In genomic region chr17:15780188-15780587, GRCh38 we compare ENCODE assay signal across 40 cellular contexts. TPM values are rescaled to one million over a fixed set of nuclear protein-coding genes. Genes with fewer than 3 reads are reported as not detected.
"Had no signal": no experiment of that assay in that cellular context is flagged by ENCODE, and none has a peak within 500 bp of the region (broad histone marks: within the 10 kb centered on the region; RNA-seq: fewer than 3 reads in every experiment).

No MANE protein-coding gene starts in this region.

- H3K36me3 ChIP-seq: ascending aorta, cardiac muscle cell, WERI-Rb-1 had no signal

- H3K4me3 Mint-ChIP-seq: activated CD4-positive, alpha-beta memory T cell treated with anti-CD3 and anti-CD28 coated beads, Interleukin-2, amount 10 ng/mL, durations not matched to agents 7 days and 5 days; activated CD4-positive, alpha-beta T cell treated with anti-CD3 and anti-CD28 coated beads for 36 hours; activated CD4-positive, alpha-beta T cell treated with anti-CD3 and anti-CD28 coated beads, Interleukin-2, amount 10 ng/mL, durations not matched to agents 7 days and 5 days; activated CD8-positive, alpha-beta memory T cell treated with anti-CD3 and anti-CD28 coated beads, Interleukin-2, amount 10 ng/mL, durations not matched to agents 7 days and 5 days; activated CD8-positive, alpha-beta T cell treated with anti-CD3 and anti-CD28 coated beads, Interleukin-2, amount 10 ng/mL, durations not matched to agents 7 days and 5 days; activated naive CD4-positive, alpha-beta T cell treated with anti-CD3 and anti-CD28 coated beads, Interleukin-2, amount 10 ng/mL, durations not matched to agents 7 days and 5 days; activated naive CD4-positive, alpha-beta T cell treated with anti-CD3 and anti-CD28 coated beads, Interleukin-2, amount 50 U/mL, for 24 hours; activated naive CD8-positive, alpha-beta T cell; activated naive CD8-positive, alpha-beta T cell treated with anti-CD3 and anti-CD28 coated beads, Interleukin-2, amount 10 ng/mL, durations not matched to agents 7 days and 5 days; activated naive CD8-positive, alpha-beta T cell treated with anti-CD3 and anti-CD28 coated beads, Interleukin-2, amount 50 U/mL, for 24 hours; activated T-cell treated with anti-CD3 and anti-CD28 coated beads, Interleukin-2, amount 50 U/mL, for 24 hours; brain; central memory CD8-positive, alpha-beta T cell; T-helper 1 cell treated with Interleukin-12 subunit alpha and Interleukin-12 subunit beta and Interleukin-4 antibody, amounts not matched to agents 30 μg/mL and 1 μg/mL, for 36 hours; T-helper 2 cell treated with Interferon-gamma antibody and Interleukin-4, amounts not matched to agents 5 μg/mL and 100 μg/mL, for 36 hours; WTC11 had no signal

- H3K4me3 ChIP-seq: ascending aorta, cardiac muscle cell had no signal

- FAIRE-seq: bronchial epithelial cell had no signal

- H3K27me3 ChIP-seq: ascending aorta, cardiac muscle cell had no signal

- ATAC-seq: activated CD4-positive, alpha-beta T cell treated with anti-CD3 and anti-CD28 coated beads for 36 hours; activated CD4-positive, CD25-positive, alpha-beta regulatory T cell treated with anti-CD3 and anti-CD28 coated beads, Interleukin-2, amount 50 U/mL, for 24 hours; activated CD8-positive, alpha-beta memory T cell treated with anti-CD3 and anti-CD28 coated beads, Interleukin-2, amount 10 ng/mL, durations not matched to agents 7 days and 5 days; activated CD8-positive, alpha-beta T cell treated with anti-CD3 and anti-CD28 coated beads, Interleukin-2, amount 10 ng/mL, durations not matched to agents 7 days and 5 days; activated naive CD8-positive, alpha-beta T cell treated with anti-CD3 and anti-CD28 coated beads, Interleukin-2, amount 50 U/mL, for 24 hours; WTC11 had no signal

- H3K27ac ChIP-seq: ascending aorta, cardiac muscle cell, WERI-Rb-1 had no signal

- H3K4me1 Mint-ChIP-seq: activated CD8-positive, alpha-beta memory T cell treated with anti-CD3 and anti-CD28 coated beads, Interleukin-2, amount 10 ng/mL, durations not matched to agents 7 days and 5 days; activated naive CD8-positive, alpha-beta T cell treated with anti-CD3 and anti-CD28 coated beads, Interleukin-2, amount 10 ng/mL, durations not matched to agents 7 days and 5 days; central memory CD8-positive, alpha-beta T cell had no signal

- H3K9me3 ChIP-seq: ascending aorta had no signal

- DNase-seq: activated CD4-positive, alpha-beta memory T cell treated with anti-CD3 and anti-CD28 coated beads, Interleukin-2, amount 10 ng/mL, durations not matched to agents 7 days and 5 days; activated CD4-positive, alpha-beta T cell treated with anti-CD3 and anti-CD28 coated beads for 1 hour; activated CD4-positive, alpha-beta T cell treated with anti-CD3 and anti-CD28 coated beads for 36 hours; activated CD4-positive, alpha-beta T cell treated with anti-CD3 and anti-CD28 coated beads for 48 hours; activated CD4-positive, alpha-beta T cell treated with anti-CD3 and anti-CD28 coated beads, Interleukin-2, amount 10 ng/mL, durations not matched to agents 7 days and 5 days; activated CD4-positive, alpha-beta T cell treated with anti-CD3 and anti-CD28 coated beads, Interleukin-2, amount 50 U/mL, for 48 hours; activated CD4-positive, CD25-positive, alpha-beta regulatory T cell; activated CD8-positive, alpha-beta memory T cell treated with anti-CD3 and anti-CD28 coated beads for 24 hours; activated CD8-positive, alpha-beta memory T cell treated with anti-CD3 and anti-CD28 coated beads, Interleukin-2, amount 10 ng/mL, durations not matched to agents 7 days and 5 days; activated CD8-positive, alpha-beta memory T cell treated with anti-CD3 and anti-CD28 coated beads, Interleukin-2, amount 50 U/mL, for 48 hours; activated CD8-positive, alpha-beta T cell treated with anti-CD3 and anti-CD28 coated beads, Interleukin-2, amount 10 ng/mL, durations not matched to agents 7 days and 5 days; activated effector memory CD4-positive, alpha-beta T cell treated with Interleukin-2 at 50 U/mL for 16 hours; activated gamma-delta T cell; activated naive CD4-positive, alpha-beta T cell treated with anti-CD3 and anti-CD28 coated beads, Interleukin-2, amount 10 ng/mL, durations not matched to agents 7 days and 5 days; activated naive CD4-positive, alpha-beta T cell treated with Interleukin-2 at 50 U/mL for 16 hours; activated naive CD8-positive, alpha-beta T cell treated with anti-CD3 and anti-CD28 coated beads, Interleukin-2, amount 10 ng/mL, durations not matched to agents 7 days and 5 days; activated naive CD8-positive, alpha-beta T cell treated with anti-CD3 and anti-CD28 coated beads, Interleukin-2, amount 50 U/mL, for 24 hours; activated T-cell treated with anti-CD3 and anti-CD28 coated beads, Interleukin-2, amount 50 U/mL, for 24 hours; activated T-cell treated with anti-CD3 and anti-CD28 coated beads, Interleukin-2, amount 50 U/mL, for 48 hours; amygdala; anterior cingulate cortex; caudate nucleus; cerebellar nuclear complex; T-helper 1 cell; T-helper 2 cell; T-helper 9 cell; WERI-Rb-1 had no signal

- H3K36me3 Mint-ChIP-seq: activated naive CD4-positive, alpha-beta T cell treated with anti-CD3 and anti-CD28 coated beads, Interleukin-2, amount 10 ng/mL, durations not matched to agents 7 days and 5 days; brain had no signal

- H3K27ac Mint-ChIP-seq: activated CD4-positive, alpha-beta memory T cell treated with anti-CD3 and anti-CD28 coated beads, Interleukin-2, amount 10 ng/mL, durations not matched to agents 7 days and 5 days; activated CD4-positive, alpha-beta T cell treated with anti-CD3 and anti-CD28 coated beads for 36 hours; activated CD4-positive, alpha-beta T cell treated with anti-CD3 and anti-CD28 coated beads, Interleukin-2, amount 10 ng/mL, durations not matched to agents 7 days and 5 days; activated CD8-positive, alpha-beta memory T cell treated with anti-CD3 and anti-CD28 coated beads, Interleukin-2, amount 10 ng/mL, durations not matched to agents 7 days and 5 days; activated CD8-positive, alpha-beta T cell treated with anti-CD3 and anti-CD28 coated beads, Interleukin-2, amount 10 ng/mL, durations not matched to agents 7 days and 5 days; activated naive CD4-positive, alpha-beta T cell treated with anti-CD3 and anti-CD28 coated beads, Interleukin-2, amount 10 ng/mL, durations not matched to agents 7 days and 5 days; activated naive CD4-positive, alpha-beta T cell treated with anti-CD3 and anti-CD28 coated beads, Interleukin-2, amount 50 U/mL, for 24 hours; activated naive CD8-positive, alpha-beta T cell; activated naive CD8-positive, alpha-beta T cell treated with anti-CD3 and anti-CD28 coated beads, Interleukin-2, amount 10 ng/mL, durations not matched to agents 7 days and 5 days; activated naive CD8-positive, alpha-beta T cell treated with anti-CD3 and anti-CD28 coated beads, Interleukin-2, amount 50 U/mL, for 24 hours; activated T-cell treated with anti-CD3 and anti-CD28 coated beads, Interleukin-2, amount 50 U/mL, for 24 hours; activated T-helper 2 cell treated with anti-CD3 and anti-CD28 coated beads, Interferon-gamma antibody, Interleukin-2, Interleukin-4, amounts not matched to agents 10 μg/mL and 5 μg/mL and 100 μg/mL, durations not matched to agents 14 hours and 24 hours and 36 hours; brain; T-helper 1 cell treated with Interleukin-12 subunit alpha and Interleukin-12 subunit beta and Interleukin-4 antibody, amounts not matched to agents 30 μg/mL and 1 μg/mL, for 36 hours; T-helper 2 cell treated with Interferon-gamma antibody and Interleukin-4, amounts not matched to agents 5 μg/mL and 100 μg/mL, for 36 hours; WTC11 had no signal

RNA-seq across cellular contexts. Expression of gene TBC1D26, which starts 48.1 kb away (rescaled TPM):
- total RNA-seq: activated CD4-positive, alpha-beta memory T cell treated with anti-CD3 and anti-CD28 coated beads, Interleukin-2, amount 10 ng/mL, durations not matched to agents 7 days and 5 days; activated CD4-positive, alpha-beta T cell treated with anti-CD3 and anti-CD28 coated beads, Interleukin-2, amount 10 ng/mL, durations not matched to agents 7 days and 5 days; activated CD8-positive, alpha-beta memory T cell treated with anti-CD3 and anti-CD28 coated beads, Interleukin-2, amount 10 ng/mL, durations not matched to agents 7 days and 5 days; ascending aorta; bronchial epithelial cell; chondrocyte had no signal
